In genomic region chr2:227402321-227402720, GRCh38 we compare ENCODE assay signal across 21 cellular contexts. TPM values are rescaled to one million over a fixed set of nuclear protein-coding genes. Genes with fewer than 3 reads are reported as not detected.
A peak's percentile ranks its signal among the peaks of the same experiment; 100 is the strongest.
DNase-seq lines count a peak whose midpoint lies in the region; ATAC-seq and TF ChIP-seq lines count a peak whose summit lies in the region.
"Had no signal": no experiment of that assay in that cellular context is flagged by ENCODE, and none has a peak within 500 bp of the region (broad histone marks: within the 10 kb centered on the region; RNA-seq: fewer than 3 reads in every experiment).

No MANE protein-coding gene starts in this region.

- H3K27ac ChIP-seq in substantia nigra (ENCODE audit: low read depth, low read length, poor library complexity, severe bottlenecking), result no peak overlapping the region
- H3K27ac ChIP-seq: 22Rv1; BLaER1 treated with 17β-estradiol and CSF1 and Interleukin-3, amounts not matched to agents 10 nM and 100 nM had no signal

- peak overlapping the region; percentile 29 for H3K27ac Mint-ChIP-seq in activated CD4-positive, alpha-beta T cell treated with anti-CD3 and anti-CD28 coated beads for 36 hours
- H3K27ac Mint-ChIP-seq in dendritic cell treated with granulocyte-macrophage colony-stimulating factor and Interleukin-4, amounts not matched to agents 40 ng/mL and 50 ng/mL, for 4 days, result peak overlapping the region; percentile 18
- peak overlapping the region in 6 of 10 donors; percentile 13 to 71 (median 59) for H3K27ac Mint-ChIP-seq in naive thymus-derived CD8-positive, alpha-beta T cell
- H3K27ac Mint-ChIP-seq in osteocyte (ENCODE audit: unreplicated experiment), result no peak overlapping the region
- H3K27ac Mint-ChIP-seq: CD4-positive, alpha-beta T cell had no signal

- H3K9me3 Mint-ChIP-seq in activated CD4-positive, alpha-beta T cell treated with anti-CD3 and anti-CD28 coated beads for 36 hours (ENCODE audit: low read depth), result no peaks in the 10 kb centered on the region
- H3K9me3 Mint-ChIP-seq in dendritic cell treated with granulocyte-macrophage colony-stimulating factor and Interleukin-4, amounts not matched to agents 40 ng/mL and 50 ng/mL, for 4 days, result no peaks in the 10 kb centered on the region
- H3K9me3 Mint-ChIP-seq in naive thymus-derived CD8-positive, alpha-beta T cell, result no peaks in the 10 kb centered on the region
- H3K9me3 Mint-ChIP-seq in osteocyte (ENCODE audit: unreplicated experiment), result no peaks in the 10 kb centered on the region
- H3K9me3 Mint-ChIP-seq: CD14-positive monocyte; CD4-positive, alpha-beta T cell; CD8-positive, alpha-beta memory T cell had no signal

- intact Hi-C loops in activated CD4-positive, alpha-beta T cell treated with anti-CD3 and anti-CD28 coated beads for 36 hours (cut with DNase I, micrococcal nuclease), result loop anchor here in 1 of 2 experiments (10.0 kb wide), 2 partner anchors 162 to 252 kb away; no protein-coding TSS in a partner anchor
- intact Hi-C loops in dendritic cell treated with granulocyte-macrophage colony-stimulating factor and Interleukin-4, amounts not matched to agents 40 ng/mL and 50 ng/mL, for 4 days (cut with micrococcal nuclease), result no loop called here

- no peak for DNase-seq in activated CD4-positive, alpha-beta T cell treated with anti-CD3 and anti-CD28 coated beads for 36 hours
- no peak for DNase-seq in activated CD4-positive, alpha-beta T cell treated with anti-CD3 and anti-CD28 coated beads for 4 hours
- no peak for DNase-seq in naive thymus-derived CD8-positive, alpha-beta T cell
- DNase-seq in osteocyte (ENCODE audit: extremely low spot score, unreplicated experiment) (no peak), substantia nigra (lab: John Stamatoyannopoulos, UW) (no peak), NCI-H446 (lab: John Stamatoyannopoulos, UW) (no peak), NCI-H69 (lab: John Stamatoyannopoulos, UW) (no peak)
- DNase-seq: ACHN; AML-193; BE2C; CD4-positive, alpha-beta T cell; CD8-positive, alpha-beta memory T cell; DMS79 treated with DMSO at 0.1 percent for 48 hours; GF-D8; GOT3 had no signal

- no peak overlapping the region for H3K4me3 Mint-ChIP-seq in activated CD4-positive, alpha-beta T cell treated with anti-CD3 and anti-CD28 coated beads for 36 hours
- H3K4me3 Mint-ChIP-seq in dendritic cell treated with granulocyte-macrophage colony-stimulating factor and Interleukin-4, amounts not matched to agents 40 ng/mL and 50 ng/mL, for 4 days, result no peak overlapping the region
- H3K4me3 Mint-ChIP-seq in naive thymus-derived CD8-positive, alpha-beta T cell, result peak overlapping the region in 1 of 10 donors; percentile 1
- H3K4me3 Mint-ChIP-seq in osteocyte (ENCODE audit: unreplicated experiment), result no peak overlapping the region
- H3K4me3 Mint-ChIP-seq: CD14-positive monocyte; CD4-positive, alpha-beta T cell; CD8-positive, alpha-beta memory T cell had no signal

- peaks cover 37% of the 10 kb centered on the region for H3K4me1 Mint-ChIP-seq in activated CD4-positive, alpha-beta T cell treated with anti-CD3 and anti-CD28 coated beads for 36 hours
- H3K4me1 Mint-ChIP-seq in dendritic cell treated with granulocyte-macrophage colony-stimulating factor and Interleukin-4, amounts not matched to agents 40 ng/mL and 50 ng/mL, for 4 days (ENCODE audit: low read depth), result peaks cover 51% of the 10 kb centered on the region
- peaks cover 23 to 75% (median 52%) of the 10 kb centered on the region in 4 donors for H3K4me1 Mint-ChIP-seq in naive thymus-derived CD8-positive, alpha-beta T cell
- H3K4me1 Mint-ChIP-seq in osteocyte (ENCODE audit: unreplicated experiment), result peaks cover 15% of the 10 kb centered on the region

- CTCF ChIA-PET in activated CD4-positive, alpha-beta T cell treated with anti-CD3 and anti-CD28 coated beads for 36 hours (lab: Charles Lee), result interaction anchor here (1.1 kb wide), 1 partner anchor 23 kb away, joined by 3 read pairs; the partner anchor contains the start of gene TM4SF20

- POLR2A ChIA-PET in activated CD4-positive, alpha-beta T cell treated with anti-CD3 and anti-CD28 coated beads for 36 hours (lab: Charles Lee), result interaction anchor here (0.6 kb wide), 1 partner anchor 11 kb away, joined by 6 read pairs; no protein-coding TSS in a partner anchor
- POLR2A ChIA-PET in naive thymus-derived CD8-positive, alpha-beta T cell (lab: Charles Lee), result no interaction called here

- H3K27me3 Mint-ChIP-seq in activated CD4-positive, alpha-beta T cell treated with anti-CD3 and anti-CD28 coated beads for 36 hours, result peaks cover 3% of the 10 kb centered on the region
- peaks cover 5% of the 10 kb centered on the region for H3K27me3 Mint-ChIP-seq in dendritic cell treated with granulocyte-macrophage colony-stimulating factor and Interleukin-4, amounts not matched to agents 40 ng/mL and 50 ng/mL, for 4 days
- H3K27me3 Mint-ChIP-seq in naive thymus-derived CD8-positive, alpha-beta T cell, result no peaks in the 10 kb centered on the region
- H3K27me3 Mint-ChIP-seq in osteocyte (ENCODE audit: unreplicated experiment), result peaks cover 7% of the 10 kb centered on the region
- H3K27me3 Mint-ChIP-seq: CD4-positive, alpha-beta T cell had no signal

- no peak for TF ChIP-seq CTCF in osteocyte (IDR thresholded peaks at IDR 0.05)

- ATAC-seq in activated CD4-positive, alpha-beta T cell treated with anti-CD3 and anti-CD28 coated beads for 36 hours, result no peak
- ATAC-seq in naive thymus-derived CD8-positive, alpha-beta T cell, result no peak

- H3K36me3 Mint-ChIP-seq in activated CD4-positive, alpha-beta T cell treated with anti-CD3 and anti-CD28 coated beads for 36 hours (ENCODE audit: low read depth), result no peaks in the 10 kb centered on the region
- no peaks in the 10 kb centered on the region for H3K36me3 Mint-ChIP-seq in dendritic cell treated with granulocyte-macrophage colony-stimulating factor and Interleukin-4, amounts not matched to agents 40 ng/mL and 50 ng/mL, for 4 days (ENCODE audit: low read depth)
- H3K36me3 Mint-ChIP-seq in naive thymus-derived CD8-positive, alpha-beta T cell, result no peaks in the 10 kb centered on the region
- no peaks in the 10 kb centered on the region for H3K36me3 Mint-ChIP-seq in osteocyte (ENCODE audit: unreplicated experiment)
- H3K36me3 Mint-ChIP-seq: CD14-positive monocyte; CD8-positive, alpha-beta memory T cell had no signal

RNA-seq across cellular contexts. Expression of gene SCYGR1, which starts 14.6 kb away (rescaled TPM):
- total RNA-seq in activated CD4-positive, alpha-beta T cell treated with anti-CD3 and anti-CD28 coated beads for 36 hours, result not detected
- total RNA-seq in naive thymus-derived CD8-positive, alpha-beta T cell, result not detected
- not detected for polyA plus RNA-seq in naive thymus-derived CD8-positive, alpha-beta T cell
- not detected in 2 replicates for total RNA-seq in osteocyte
- total RNA-seq: CD4-positive, alpha-beta T cell; CD8-positive, alpha-beta memory T cell; Daoy; G401 had no signal
- polyA plus RNA-seq: CD14-positive monocyte; CD8-positive, alpha-beta memory T cell had no signal

RNA-seq across cellular contexts. Expression of gene TM4SF20, which starts 23.2 kb away (rescaled TPM):
- total RNA-seq in activated CD4-positive, alpha-beta T cell treated with anti-CD3 and anti-CD28 coated beads for 36 hours, result not detected
- not detected for total RNA-seq in naive thymus-derived CD8-positive, alpha-beta T cell
- not detected for polyA plus RNA-seq in naive thymus-derived CD8-positive, alpha-beta T cell
- total RNA-seq in osteocyte, result not detected in 2 replicates
- total RNA-seq: CD4-positive, alpha-beta T cell; CD8-positive, alpha-beta memory T cell; Daoy; G401 had no signal
- polyA plus RNA-seq: CD14-positive monocyte; CD8-positive, alpha-beta memory T cell had no signal
